1 cellular context compared by ENCODE assay signal in the genomic region with DNA sequence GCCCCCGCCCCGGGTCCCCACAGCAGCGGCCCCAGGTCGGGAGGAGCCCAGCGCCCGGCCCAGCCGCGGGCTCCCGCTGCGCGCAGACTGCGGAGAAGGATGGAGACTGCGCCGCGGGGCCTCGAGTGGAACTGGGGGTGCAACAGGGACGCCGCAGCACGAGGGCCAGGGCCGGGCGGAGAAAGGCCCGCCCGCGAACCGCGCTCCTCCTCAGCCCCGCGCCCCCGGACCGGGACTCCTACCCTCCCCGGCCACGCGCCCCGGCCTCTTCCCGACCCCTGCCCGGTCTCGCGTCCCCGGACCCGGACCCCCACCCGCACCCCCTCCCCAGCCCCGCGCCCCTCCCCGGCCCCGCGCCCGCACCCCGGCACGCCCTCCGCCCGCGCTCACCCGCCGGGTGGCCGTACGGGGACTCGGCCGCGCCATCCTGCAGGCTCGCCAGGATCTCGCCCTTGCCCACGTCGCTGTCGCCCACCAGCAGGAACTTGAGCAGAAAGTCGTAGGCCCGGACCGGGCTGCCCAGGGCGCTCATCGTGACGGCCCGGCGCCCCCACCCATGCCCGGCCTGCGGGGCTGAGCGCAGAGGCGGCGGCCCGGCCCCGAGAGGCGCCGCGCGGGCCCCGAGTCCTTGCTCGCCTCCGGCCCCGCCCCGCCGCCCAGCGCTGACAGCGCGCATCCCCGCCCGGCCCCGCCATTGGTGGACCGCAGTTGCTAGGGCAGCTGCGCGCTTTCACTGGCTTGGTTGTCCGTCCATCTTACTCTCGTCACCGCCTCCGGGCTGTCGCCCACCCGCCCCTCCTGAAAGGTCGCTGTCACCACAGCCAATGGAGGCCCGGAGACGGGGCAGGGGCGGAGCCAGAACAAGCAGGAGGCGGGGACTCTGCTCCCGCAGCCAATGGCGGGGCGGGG.
TF ChIP-seq lines count a peak whose summit lies in the region.

A gene with protein sequence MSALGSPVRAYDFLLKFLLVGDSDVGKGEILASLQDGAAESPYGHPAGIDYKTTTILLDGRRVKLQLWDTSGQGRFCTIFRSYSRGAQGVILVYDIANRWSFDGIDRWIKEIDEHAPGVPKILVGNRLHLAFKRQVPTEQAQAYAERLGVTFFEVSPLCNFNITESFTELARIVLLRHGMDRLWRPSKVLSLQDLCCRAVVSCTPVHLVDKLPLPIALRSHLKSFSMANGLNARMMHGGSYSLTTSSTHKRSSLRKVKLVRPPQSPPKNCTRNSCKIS (minus strand): TSS at position 634 of the 909 bp plus-strand sequence. CDS start 102 bp downstream, at position 532.

TF ChIP-seq in HepG2, 621 proteins besides CTCF, POLR2A, EP300 and RAD21 (continued from another document and continues in another):
- TF ChIP-seq, protein P1, sequence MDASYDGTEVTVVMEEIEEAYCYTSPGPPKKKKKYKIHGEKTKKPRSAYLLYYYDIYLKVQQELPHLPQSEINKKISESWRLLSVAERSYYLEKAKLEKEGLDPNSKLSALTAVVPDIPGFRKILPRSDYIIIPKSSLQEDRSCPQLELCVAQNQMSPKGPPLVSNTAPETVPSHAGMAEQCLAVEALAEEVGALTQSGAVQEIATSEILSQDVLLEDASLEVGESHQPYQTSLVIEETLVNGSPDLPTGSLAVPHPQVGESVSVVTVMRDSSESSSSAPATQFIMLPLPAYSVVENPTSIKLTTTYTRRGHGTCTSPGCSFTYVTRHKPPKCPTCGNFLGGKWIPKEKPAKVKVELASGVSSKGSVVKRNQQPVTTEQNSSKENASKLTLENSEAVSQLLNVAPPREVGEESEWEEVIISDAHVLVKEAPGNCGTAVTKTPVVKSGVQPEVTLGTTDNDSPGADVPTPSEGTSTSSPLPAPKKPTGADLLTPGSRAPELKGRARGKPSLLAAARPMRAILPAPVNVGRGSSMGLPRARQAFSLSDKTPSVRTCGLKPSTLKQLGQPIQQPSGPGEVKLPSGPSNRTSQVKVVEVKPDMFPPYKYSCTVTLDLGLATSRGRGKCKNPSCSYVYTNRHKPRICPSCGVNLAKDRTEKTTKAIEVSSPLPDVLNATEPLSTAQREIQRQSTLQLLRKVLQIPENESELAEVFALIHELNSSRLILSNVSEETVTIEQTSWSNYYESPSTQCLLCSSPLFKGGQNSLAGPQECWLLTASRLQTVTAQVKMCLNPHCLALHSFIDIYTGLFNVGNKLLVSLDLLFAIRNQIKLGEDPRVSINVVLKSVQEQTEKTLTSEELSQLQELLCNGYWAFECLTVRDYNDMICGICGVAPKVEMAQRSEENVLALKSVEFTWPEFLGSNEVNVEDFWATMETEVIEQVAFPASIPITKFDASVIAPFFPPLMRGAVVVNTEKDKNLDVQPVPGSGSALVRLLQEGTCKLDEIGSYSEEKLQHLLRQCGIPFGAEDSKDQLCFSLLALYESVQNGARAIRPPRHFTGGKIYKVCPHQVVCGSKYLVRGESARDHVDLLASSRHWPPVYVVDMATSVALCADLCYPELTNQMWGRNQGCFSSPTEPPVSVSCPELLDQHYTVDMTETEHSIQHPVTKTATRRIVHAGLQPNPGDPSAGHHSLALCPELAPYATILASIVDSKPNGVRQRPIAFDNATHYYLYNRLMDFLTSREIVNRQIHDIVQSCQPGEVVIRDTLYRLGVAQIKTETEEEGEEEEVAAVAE (CRISPR knock-in tag; IDR thresholded peaks at IDR 0.05; ENCODE audit: borderline replicate concordance), result no peak
- TF ChIP-seq ZNF12 (CRISPR knock-in tag; IDR thresholded peaks at IDR 0.05), result no peak
- TF ChIP-seq, protein P2, sequence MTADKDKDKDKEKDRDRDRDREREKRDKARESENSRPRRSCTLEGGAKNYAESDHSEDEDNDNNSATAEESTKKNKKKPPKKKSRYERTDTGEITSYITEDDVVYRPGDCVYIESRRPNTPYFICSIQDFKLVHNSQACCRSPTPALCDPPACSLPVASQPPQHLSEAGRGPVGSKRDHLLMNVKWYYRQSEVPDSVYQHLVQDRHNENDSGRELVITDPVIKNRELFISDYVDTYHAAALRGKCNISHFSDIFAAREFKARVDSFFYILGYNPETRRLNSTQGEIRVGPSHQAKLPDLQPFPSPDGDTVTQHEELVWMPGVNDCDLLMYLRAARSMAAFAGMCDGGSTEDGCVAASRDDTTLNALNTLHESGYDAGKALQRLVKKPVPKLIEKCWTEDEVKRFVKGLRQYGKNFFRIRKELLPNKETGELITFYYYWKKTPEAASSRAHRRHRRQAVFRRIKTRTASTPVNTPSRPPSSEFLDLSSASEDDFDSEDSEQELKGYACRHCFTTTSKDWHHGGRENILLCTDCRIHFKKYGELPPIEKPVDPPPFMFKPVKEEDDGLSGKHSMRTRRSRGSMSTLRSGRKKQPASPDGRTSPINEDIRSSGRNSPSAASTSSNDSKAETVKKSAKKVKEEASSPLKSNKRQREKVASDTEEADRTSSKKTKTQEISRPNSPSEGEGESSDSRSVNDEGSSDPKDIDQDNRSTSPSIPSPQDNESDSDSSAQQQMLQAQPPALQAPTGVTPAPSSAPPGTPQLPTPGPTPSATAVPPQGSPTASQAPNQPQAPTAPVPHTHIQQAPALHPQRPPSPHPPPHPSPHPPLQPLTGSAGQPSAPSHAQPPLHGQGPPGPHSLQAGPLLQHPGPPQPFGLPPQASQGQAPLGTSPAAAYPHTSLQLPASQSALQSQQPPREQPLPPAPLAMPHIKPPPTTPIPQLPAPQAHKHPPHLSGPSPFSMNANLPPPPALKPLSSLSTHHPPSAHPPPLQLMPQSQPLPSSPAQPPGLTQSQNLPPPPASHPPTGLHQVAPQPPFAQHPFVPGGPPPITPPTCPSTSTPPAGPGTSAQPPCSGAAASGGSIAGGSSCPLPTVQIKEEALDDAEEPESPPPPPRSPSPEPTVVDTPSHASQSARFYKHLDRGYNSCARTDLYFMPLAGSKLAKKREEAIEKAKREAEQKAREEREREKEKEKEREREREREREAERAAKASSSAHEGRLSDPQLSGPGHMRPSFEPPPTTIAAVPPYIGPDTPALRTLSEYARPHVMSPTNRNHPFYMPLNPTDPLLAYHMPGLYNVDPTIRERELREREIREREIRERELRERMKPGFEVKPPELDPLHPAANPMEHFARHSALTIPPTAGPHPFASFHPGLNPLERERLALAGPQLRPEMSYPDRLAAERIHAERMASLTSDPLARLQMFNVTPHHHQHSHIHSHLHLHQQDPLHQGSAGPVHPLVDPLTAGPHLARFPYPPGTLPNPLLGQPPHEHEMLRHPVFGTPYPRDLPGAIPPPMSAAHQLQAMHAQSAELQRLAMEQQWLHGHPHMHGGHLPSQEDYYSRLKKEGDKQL (CRISPR knock-in tag; IDR thresholded peaks at IDR 0.05; ENCODE audit: low read depth), result no peak
- no peak for TF ChIP-seq ZNF34 (CRISPR knock-in tag; IDR thresholded peaks at IDR 0.05; ENCODE audit: borderline replicate concordance)
- no peak for TF ChIP-seq CENPX (CRISPR knock-in tag; IDR thresholded peaks at IDR 0.05)
- TF ChIP-seq CEBPG (CRISPR knock-in tag; IDR thresholded peaks at IDR 0.05), result no peak
- no peak for TF ChIP-seq ZFAT (CRISPR knock-in tag; conservative IDR thresholded peaks at IDR 0.05)
- TF ChIP-seq RXRB (CRISPR knock-in tag; IDR thresholded peaks at IDR 0.05; ENCODE audit: borderline replicate concordance), result no peak
- no peak for TF ChIP-seq FIP1L1 (IDR thresholded peaks at IDR 0.05; ENCODE audit: borderline replicate concordance, insufficient read depth, low read depth, low read length)
- TF ChIP-seq TAF15 (IDR thresholded peaks at IDR 0.05; ENCODE audit: low read depth, low read length, poor library complexity, severe bottlenecking), result no peak
- TF ChIP-seq TERF1 (CRISPR knock-in tag; IDR thresholded peaks at IDR 0.05), result no peak
- no peak for TF ChIP-seq KAT2B (IDR thresholded peaks at IDR 0.05; ENCODE audit: borderline replicate concordance, low read depth, low read length)
- TF ChIP-seq E2F1 (CRISPR knock-in tag; IDR thresholded peaks at IDR 0.05), result no peak
- no peak for TF ChIP-seq SETDB1 (CRISPR knock-in tag; IDR thresholded peaks at IDR 0.05; ENCODE audit: borderline replicate concordance)
- TF ChIP-seq ARNT (IDR thresholded peaks at IDR 0.05), result no peak
- TF ChIP-seq XBP1 (CRISPR knock-in tag; IDR thresholded peaks at IDR 0.05), result no peak
- TF ChIP-seq, protein P3, sequence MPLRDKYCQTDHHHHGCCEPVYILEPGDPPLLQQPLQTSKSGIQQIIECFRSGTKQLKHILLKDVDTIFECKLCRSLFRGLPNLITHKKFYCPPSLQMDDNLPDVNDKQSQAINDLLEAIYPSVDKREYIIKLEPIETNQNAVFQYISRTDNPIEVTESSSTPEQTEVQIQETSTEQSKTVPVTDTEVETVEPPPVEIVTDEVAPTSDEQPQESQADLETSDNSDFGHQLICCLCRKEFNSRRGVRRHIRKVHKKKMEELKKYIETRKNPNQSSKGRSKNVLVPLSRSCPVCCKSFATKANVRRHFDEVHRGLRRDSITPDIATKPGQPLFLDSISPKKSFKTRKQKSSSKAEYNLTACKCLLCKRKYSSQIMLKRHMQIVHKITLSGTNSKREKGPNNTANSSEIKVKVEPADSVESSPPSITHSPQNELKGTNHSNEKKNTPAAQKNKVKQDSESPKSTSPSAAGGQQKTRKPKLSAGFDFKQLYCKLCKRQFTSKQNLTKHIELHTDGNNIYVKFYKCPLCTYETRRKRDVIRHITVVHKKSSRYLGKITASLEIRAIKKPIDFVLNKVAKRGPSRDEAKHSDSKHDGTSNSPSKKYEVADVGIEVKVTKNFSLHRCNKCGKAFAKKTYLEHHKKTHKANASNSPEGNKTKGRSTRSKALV (CRISPR knock-in tag; IDR thresholded peaks at IDR 0.05), result no peak
- TF ChIP-seq ZFYVE20 (CRISPR knock-in tag; IDR thresholded peaks at IDR 0.05; ENCODE audit: borderline replicate concordance, low read depth), result no peak
- TF ChIP-seq, protein P4, sequence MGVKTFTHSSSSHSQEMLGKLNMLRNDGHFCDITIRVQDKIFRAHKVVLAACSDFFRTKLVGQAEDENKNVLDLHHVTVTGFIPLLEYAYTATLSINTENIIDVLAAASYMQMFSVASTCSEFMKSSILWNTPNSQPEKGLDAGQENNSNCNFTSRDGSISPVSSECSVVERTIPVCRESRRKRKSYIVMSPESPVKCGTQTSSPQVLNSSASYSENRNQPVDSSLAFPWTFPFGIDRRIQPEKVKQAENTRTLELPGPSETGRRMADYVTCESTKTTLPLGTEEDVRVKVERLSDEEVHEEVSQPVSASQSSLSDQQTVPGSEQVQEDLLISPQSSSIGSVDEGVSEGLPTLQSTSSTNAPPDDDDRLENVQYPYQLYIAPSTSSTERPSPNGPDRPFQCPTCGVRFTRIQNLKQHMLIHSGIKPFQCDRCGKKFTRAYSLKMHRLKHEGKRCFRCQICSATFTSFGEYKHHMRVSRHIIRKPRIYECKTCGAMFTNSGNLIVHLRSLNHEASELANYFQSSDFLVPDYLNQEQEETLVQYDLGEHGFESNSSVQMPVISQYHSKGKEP (CRISPR knock-in tag; IDR thresholded peaks at IDR 0.05), result no peak
- no peak for TF ChIP-seq ZNF652 (CRISPR knock-in tag; IDR thresholded peaks at IDR 0.05; ENCODE audit: borderline replicate concordance, low read depth)
- no peak for TF ChIP-seq ZNF879 (CRISPR knock-in tag; IDR thresholded peaks at IDR 0.05)
- TF ChIP-seq, protein P5, sequence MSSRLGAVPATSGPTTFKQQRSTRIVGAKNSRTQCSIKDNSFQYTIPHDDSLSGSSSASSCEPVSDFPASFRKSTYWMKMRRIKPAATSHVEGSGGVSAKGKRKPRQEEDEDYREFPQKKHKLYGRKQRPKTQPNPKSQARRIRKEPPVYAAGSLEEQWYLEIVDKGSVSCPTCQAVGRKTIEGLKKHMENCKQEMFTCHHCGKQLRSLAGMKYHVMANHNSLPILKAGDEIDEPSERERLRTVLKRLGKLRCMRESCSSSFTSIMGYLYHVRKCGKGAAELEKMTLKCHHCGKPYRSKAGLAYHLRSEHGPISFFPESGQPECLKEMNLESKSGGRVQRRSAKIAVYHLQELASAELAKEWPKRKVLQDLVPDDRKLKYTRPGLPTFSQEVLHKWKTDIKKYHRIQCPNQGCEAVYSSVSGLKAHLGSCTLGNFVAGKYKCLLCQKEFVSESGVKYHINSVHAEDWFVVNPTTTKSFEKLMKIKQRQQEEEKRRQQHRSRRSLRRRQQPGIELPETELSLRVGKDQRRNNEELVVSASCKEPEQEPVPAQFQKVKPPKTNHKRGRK (CRISPR knock-in tag; IDR thresholded peaks at IDR 0.05), result no peak
- TF ChIP-seq NCOA5 (CRISPR knock-in tag; IDR thresholded peaks at IDR 0.05), result no peak
- TF ChIP-seq HOXA3 (CRISPR knock-in tag; IDR thresholded peaks at IDR 0.05), result peak; percentile 9; the same call in 1 of the 2 replicates
- TF ChIP-seq ZNF275 (CRISPR knock-in tag; IDR thresholded peaks at IDR 0.05; ENCODE audit: borderline replicate concordance), result no peak
- TF ChIP-seq ZMYM4 (CRISPR knock-in tag; IDR thresholded peaks at IDR 0.05), result no peak
- no peak for TF ChIP-seq FOXK2 (IDR thresholded peaks at IDR 0.05)
- no peak for TF ChIP-seq ZNF788 (CRISPR knock-in tag; IDR thresholded peaks at IDR 0.05; ENCODE audit: borderline replicate concordance)
- no peak for TF ChIP-seq AGO1 (IDR thresholded peaks at IDR 0.05; ENCODE audit: low read depth, low read length, poor library complexity, severe bottlenecking)
- no peak for TF ChIP-seq GLI4 (CRISPR knock-in tag; IDR thresholded peaks at IDR 0.05; ENCODE audit: borderline replicate concordance)
- no peak for TF ChIP-seq YY1 (IDR thresholded peaks at IDR 0.05; ENCODE audit: insufficient read depth, insufficient replicate concordance, low read depth, low read length)
